7 cellular contexts compared by ENCODE assay signal in the genomic region with DNA sequence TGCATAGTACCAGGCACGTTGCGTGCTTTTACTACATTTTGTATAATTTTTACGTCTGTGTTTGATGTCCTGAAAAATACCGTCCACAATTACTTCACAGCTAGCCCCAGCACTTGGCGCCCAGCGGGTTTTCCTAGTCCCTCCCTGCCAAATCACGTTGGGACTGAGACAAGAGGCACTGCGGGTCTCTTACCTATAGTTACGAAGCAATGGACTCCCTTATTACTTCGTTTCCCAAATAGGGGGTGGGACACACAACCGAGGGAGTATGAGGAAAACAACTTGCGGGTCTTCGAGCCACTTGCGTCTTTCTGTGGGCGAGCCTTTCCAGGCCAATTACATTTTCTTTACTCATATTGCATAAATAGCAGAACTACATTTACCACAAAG. TPM values are rescaled to one million over a fixed set of nuclear protein-coding genes. Genes with fewer than 3 reads are reported as not detected.
DNase-seq lines count a peak whose midpoint lies in the region; ATAC-seq and TF ChIP-seq lines count a peak whose summit lies in the region.

No MANE protein-coding gene starts in this region.

- H3K27ac ChIP-seq in caudate nucleus (ENCODE audit: low read depth, low read length) (peak overlapping the region; percentile 77), urinary bladder (ENCODE audit: low read depth) (no peak overlapping the region)

- H3K4me1 ChIP-seq in urinary bladder (ENCODE audit: insufficient read depth) = no peaks in the 10 kb centered on the region

- peak overlapping the region; percentile 71 for H3K4me3 ChIP-seq in GM12864 (ENCODE audit: low read depth, low read length)
- peak overlapping the region; percentile 62 for H3K4me3 ChIP-seq in urinary bladder (ENCODE audit: low read depth, low read length)

- ATAC-seq in HG03139 (IDR thresholded peaks at IDR 0.05; ENCODE audit: unreplicated experiment) = no peak

- TF ChIP-seq CTCF in GM12864 (IDR thresholded peaks at IDR 0.05; ENCODE audit: low read depth, low read length, missing control alignments) = no peak

- H3K36me3 ChIP-seq in urinary bladder (ENCODE audit: insufficient read depth) = no peaks in the 10 kb centered on the region

- no peak for DNase-seq in GM12864 (ENCODE audit: low read depth)
- peak; percentile 79 for DNase-seq in NCI-H82 treated with DMSO at 0.1 percent for 48 hours (lab: John Stamatoyannopoulos, UW; ENCODE audit: unreplicated experiment)
- peak in 4 of 61 donors; percentile 1 to 43 (median 33) for DNase-seq in caudate nucleus (lab: John Stamatoyannopoulos, UW)
- DNase-seq in lung microvascular endothelial cell (ENCODE audit: low read depth in 2 of 2) = peak; percentile 8 to 41
- DNase-seq in SKM-1 treated with dmso at 0.1 percent for 144 hours (lab: John Stamatoyannopoulos, UW; ENCODE audit: unreplicated experiment) = no peak

- 1% methylated on average over 15 of the region's 15 CpGs for WGBS in urinary bladder

RNA-seq across cellular contexts. Expression of a gene that starts 0.6 kb away (rescaled TPM):
- total RNA-seq in lung microvascular endothelial cell = 3.0 and 5.4 TPM in 2 replicates
- 14.7 TPM for total RNA-seq in urinary bladder
- 25.0 TPM for polyA plus RNA-seq in urinary bladder

Comparison
In these comparisons a context has a peak if more than half of its experiments do, and no peak if none do; other contexts are left out.
1. DNase-seq: peak in NCI-H82 treated with DMSO at 0.1 percent for 48 hours (single experiment) and lung microvascular endothelial cell (2 of 2); none in GM12864 (single experiment) and SKM-1 treated with dmso at 0.1 percent for 144 hours (single experiment).